In the genomic region with DNA sequence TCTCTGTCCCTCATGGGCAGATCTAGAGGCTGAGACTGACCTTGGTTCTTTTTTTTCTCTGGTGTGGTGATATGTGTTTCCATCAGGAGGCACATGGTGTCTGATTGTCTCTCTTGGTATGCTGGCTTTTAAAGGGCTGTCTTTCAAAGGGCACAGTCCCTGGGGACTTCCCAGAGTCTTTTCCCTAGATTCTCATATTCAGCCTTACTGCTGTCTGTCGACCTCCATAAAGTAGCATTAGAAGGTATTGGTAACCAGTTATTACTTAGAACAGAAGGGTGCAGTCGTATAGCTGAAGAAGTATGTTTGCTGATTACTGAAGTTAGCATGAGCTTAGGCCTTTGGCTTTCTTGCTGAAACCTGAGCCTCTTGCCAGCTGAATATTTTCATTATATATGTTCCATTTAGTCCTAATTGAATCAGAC, we compare ENCODE assay signal across 1 cellular context.
TF ChIP-seq lines count a peak whose summit lies in the region.

No MANE protein-coding gene starts in this region.

TF ChIP-seq in GM23338, 12 proteins besides CTCF, POLR2A, EP300 and RAD21 (continued from another document):
- TF ChIP-seq, protein P1, sequence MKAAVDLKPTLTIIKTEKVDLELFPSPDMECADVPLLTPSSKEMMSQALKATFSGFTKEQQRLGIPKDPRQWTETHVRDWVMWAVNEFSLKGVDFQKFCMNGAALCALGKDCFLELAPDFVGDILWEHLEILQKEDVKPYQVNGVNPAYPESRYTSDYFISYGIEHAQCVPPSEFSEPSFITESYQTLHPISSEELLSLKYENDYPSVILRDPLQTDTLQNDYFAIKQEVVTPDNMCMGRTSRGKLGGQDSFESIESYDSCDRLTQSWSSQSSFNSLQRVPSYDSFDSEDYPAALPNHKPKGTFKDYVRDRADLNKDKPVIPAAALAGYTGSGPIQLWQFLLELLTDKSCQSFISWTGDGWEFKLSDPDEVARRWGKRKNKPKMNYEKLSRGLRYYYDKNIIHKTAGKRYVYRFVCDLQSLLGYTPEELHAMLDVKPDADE (IDR thresholded peaks at IDR 0.05) = no peak
- no peak for TF ChIP-seq ZNF331 (CRISPR knock-in tag; IDR thresholded peaks at IDR 0.05; ENCODE audit: low read depth)
- TF ChIP-seq STAT1 (IDR thresholded peaks at IDR 0.05; ENCODE audit: unreplicated experiment) = no peak
- TF ChIP-seq JUNB (IDR thresholded peaks at IDR 0.05; ENCODE audit: unreplicated experiment) = no peak
